In the genomic region with DNA sequence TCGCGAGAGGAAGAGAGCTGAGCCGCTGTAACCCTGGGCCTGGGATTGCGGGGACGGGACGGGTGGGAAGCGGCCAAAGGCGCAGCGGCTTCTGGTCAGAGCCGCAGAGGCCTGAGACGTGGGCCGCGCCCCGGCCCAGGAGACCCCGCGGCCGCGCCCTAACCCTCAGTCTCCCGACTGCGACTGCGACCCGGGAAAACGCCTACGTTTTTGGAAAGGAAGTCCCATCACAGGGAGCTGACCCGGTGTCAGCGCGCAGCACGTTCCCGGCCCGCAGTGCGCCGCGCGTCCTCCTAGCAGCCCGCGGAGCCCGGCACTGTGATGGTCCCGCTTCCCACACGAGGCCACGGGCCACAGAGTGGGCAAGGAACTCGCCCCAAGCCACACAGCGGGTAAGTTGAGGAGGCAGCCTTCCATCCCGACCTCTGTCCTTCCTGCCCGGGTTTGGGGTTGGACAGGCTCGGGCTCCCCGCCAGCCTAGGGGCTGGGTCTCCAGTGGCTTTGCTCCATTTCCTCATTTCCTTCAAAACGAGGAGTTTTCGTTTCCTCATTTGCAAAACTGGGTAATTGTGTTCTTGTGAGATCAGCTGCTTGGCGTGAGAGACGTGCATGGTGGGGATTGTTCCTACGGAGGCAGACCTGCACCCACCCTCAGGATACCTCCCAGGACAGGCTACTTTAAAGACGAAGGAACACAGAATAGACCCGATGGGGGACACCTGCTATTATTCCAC, we compare ENCODE assay signal across 8 cellular contexts. TPM values are rescaled to one million over a fixed set of nuclear protein-coding genes. Genes with fewer than 3 reads are reported as not detected.
DNase-seq lines count a peak whose midpoint lies in the region; ATAC-seq lines count a peak whose summit lies in the region.

No MANE protein-coding gene starts in this region.

- H3K9me3 ChIP-seq in MG63 (peaks cover 13% of the 10 kb centered on the region), esophagus (ENCODE audit: control insufficient read depth in 2 of 2, insufficient read depth in 1 of 2, low read depth in 1 of 2, low read length in 1 of 2) (no peaks in the 10 kb centered on the region), muscle layer of duodenum (ENCODE audit: control insufficient read depth in 1 of 2, low read length in 2 of 2) (peaks cover 0 to 8% of the 10 kb centered on the region in 2 donors)

- H3K4me1 ChIP-seq in esophagus (ENCODE audit: control insufficient read depth in 2 of 2, insufficient read depth in 2 of 2, low read length in 1 of 2), result peaks cover 3 to 4% of the 10 kb centered on the region in 2 donors
- H3K4me1 ChIP-seq in muscle layer of duodenum (ENCODE audit: control insufficient read depth in 1 of 2, insufficient read depth in 2 of 2, low read length in 2 of 2), result no peaks in the 10 kb centered on the region

- H3K27ac ChIP-seq in esophagus (ENCODE audit: low read depth in 2 of 2, low read length in 1 of 2), result peak overlapping the region; percentile 62 to 76
- H3K27ac ChIP-seq in muscle layer of duodenum (ENCODE audit: low read length), result peak overlapping the region; percentile 48

- WGBS in esophagus, 2 donors, result 5 to 9% methylated on average over 49 to 53 of the region's 53 CpGs

- H3K36me3 ChIP-seq in MG63 (peaks cover 21% of the 10 kb centered on the region), esophagus (ENCODE audit: control insufficient read depth in 2 of 2, insufficient read depth in 2 of 2, low read length in 1 of 2) (no peaks in the 10 kb centered on the region), muscle layer of duodenum (ENCODE audit: control insufficient read depth in 1 of 2, insufficient read depth in 2 of 2, low read length in 2 of 2) (no peaks in the 10 kb centered on the region)

- H3K4me3 ChIP-seq in MG63, result peak overlapping the region; percentile 49
- peak overlapping the region; percentile 58 to 60 for H3K4me3 ChIP-seq in esophagus (ENCODE audit: low read depth in 1 of 2, low read length in 2 of 2)
- H3K4me3 ChIP-seq in muscle layer of duodenum (ENCODE audit: low read depth in 1 of 2, low read length in 2 of 2), result peak overlapping the region; percentile 63

- ATAC-seq in GM21825 (IDR thresholded peaks at IDR 0.05; ENCODE audit: unreplicated experiment), result no peak

- DNase-seq in Ammon's horn (ENCODE audit: low spot score) (peak; percentile 62), MG63 (peak; percentile 55), DMS114 treated with DMSO at 0.1 percent for 48 hours (lab: John Stamatoyannopoulos, UW; ENCODE audit: unreplicated experiment) (no peak), RKO (ENCODE audit: low spot score) (no peak)
- no peak for DNase-seq in activated CD4-positive, alpha-beta T cell treated with anti-CD3 and anti-CD28 coated beads for 48 hours

- H3K27me3 ChIP-seq in MG63 (no peaks in the 10 kb centered on the region), esophagus (ENCODE audit: control insufficient read depth in 1 of 2, insufficient read depth in 2 of 2, low read length in 2 of 2) (no peaks in the 10 kb centered on the region), muscle layer of duodenum (ENCODE audit: low read depth, low read length) (peaks cover 15% of the 10 kb centered on the region)

RNA-seq across cellular contexts. Expression of gene GPNMB, which starts 1.2 kb away (rescaled TPM):
- total RNA-seq in MG63 (2014; rRNA removed; shearing (Covaris generic); ENCODE audit: low replicate concordance), result 65.4 and 106 TPM in 2 replicates
- polyA plus RNA-seq in esophagus, result 10 to 100 TPM; 30.6 to 55.0 TPM

RNA-seq across cellular contexts. Expression of gene MALSU1, which starts 51.4 kb away (rescaled TPM):
- 70.8 and 163 TPM in 2 replicates for total RNA-seq in MG63 (2014; rRNA removed; shearing (Covaris generic); ENCODE audit: low replicate concordance)
- polyA plus RNA-seq in esophagus, result 10 to 100 TPM; 11.3 to 40.7 TPM

Comparison
In these comparisons a context has a peak if more than half of its experiments do, and no peak if none do; other contexts are left out.
1. DNase-seq: peak in Ammon's horn (single experiment) and MG63 (single experiment); none in DMS114 treated with DMSO at 0.1 percent for 48 hours (single experiment), activated CD4-positive, alpha-beta T cell treated with anti-CD3 and anti-CD28 coated beads for 48 hours (single experiment) and RKO (single experiment).
2. Peak in every context shown above with its lines, with median percentiles within 50 percentile points of each other: H3K4me3 ChIP-seq.